In genomic region chr11:73388241-73389133, GRCh38 we compare ENCODE assay signal across 9 cellular contexts. TPM values are rescaled to one million over a fixed set of nuclear protein-coding genes. Genes with fewer than 3 reads are reported as not detected.
DNase-seq lines count a peak whose midpoint lies in the region; ATAC-seq and TF ChIP-seq lines count a peak whose summit lies in the region.
"Had no signal": no experiment of that assay in that cellular context is flagged by ENCODE, and none has a peak within 500 bp of the region (broad histone marks: within the 10 kb centered on the region; RNA-seq: fewer than 3 reads in every experiment).

No MANE protein-coding gene starts in this region.

- ATAC-seq in esophagus mucosa: peak; percentile 66
- no peak for ATAC-seq in GM21737 (IDR thresholded peaks at IDR 0.05; ENCODE audit: unreplicated experiment)
- ATAC-seq in HG03039 (IDR thresholded peaks at IDR 0.05; ENCODE audit: unreplicated experiment): no peak
- no peak for ATAC-seq in GM19023 (IDR thresholded peaks at IDR 0.05; ENCODE audit: unreplicated experiment)

- H3K9me3 ChIP-seq in NT2/D1 (ENCODE audit: insufficient read depth, low read length) (no peaks in the 10 kb centered on the region), neutrophil (no peaks in the 10 kb centered on the region)

- H3K27me3 ChIP-seq in NT2/D1 (ENCODE audit: insufficient read depth, insufficient read length) (no peaks in the 10 kb centered on the region), neutrophil (no peaks in the 10 kb centered on the region)

- H3K9ac ChIP-seq in NT2/D1 (ENCODE audit: insufficient read length, low read depth): peak overlapping the region; percentile 21

- no peak overlapping the region for H3K4me3 ChIP-seq in NT2/D1 (ENCODE audit: insufficient read length, low read depth)
- peak overlapping the region; percentile 80 to 96 for H3K4me3 ChIP-seq in neutrophil (ENCODE audit: low read depth in 1 of 2, low read length in 1 of 2)

- H3K4me1 ChIP-seq in NT2/D1 (ENCODE audit: insufficient read depth, insufficient read length) (peaks cover 32% of the 10 kb centered on the region), neutrophil (ENCODE audit: control insufficient read depth in 1 of 2, insufficient read depth in 1 of 2, low read depth in 1 of 2, low read length in 1 of 2) (peaks cover 85 to 88% of the 10 kb centered on the region in 2 experiments)

- DNase-seq in GDM1 (lab: John Stamatoyannopoulos, UW) (peak; percentile 74), NT2/D1 (ENCODE audit: low read depth, low spot score) (no peak)
- DNase-seq in stimulated activated CD8-positive, alpha-beta memory T cell treated with anti-CD3 and anti-CD28 coated beads, Interleukin-4, amount 100 ng/mL, for 48 hours: no peak
- DNase-seq: NCI-H1694 treated with DMSO at 0.1 percent for 48 hours had no signal

- H3K36me3 ChIP-seq in NT2/D1 (ENCODE audit: insufficient read depth, insufficient read length, low read length): peaks cover 59% of the 10 kb centered on the region
- peaks cover 59% of the 10 kb centered on the region for H3K36me3 ChIP-seq in neutrophil

- H3K27ac ChIP-seq in neutrophil: peak overlapping the region; percentile 99

- TF ChIP-seq CTCF in neutrophil (IDR thresholded peaks at IDR 0.05): no peak

RNA-seq across cellular contexts. Expression of gene RELT, which starts 12.3 kb away (rescaled TPM):
- total RNA-seq in esophagus mucosa: 3.9 TPM
